ENCODE assay signal across 8 cellular contexts in genomic region chr3:196568246-196569002, GRCh38. TPM values are rescaled to one million over a fixed set of nuclear protein-coding genes. Genes with fewer than 3 reads are reported as not detected.
A peak's percentile ranks its signal among the peaks of the same experiment; 100 is the strongest.
DNase-seq lines count a peak whose midpoint lies in the region; ATAC-seq and TF ChIP-seq lines count a peak whose summit lies in the region.

Gene FBXO45 (plus strand): TSS chr3:196568660. CDS start chr3:196568985, 325 bp downstream.
Gene WDR53 (minus strand): TSS chr3:196568554. CDS start chr3:196561475, 7,079 bp downstream.

- TF ChIP-seq CTCF in GM13977 (IDR thresholded peaks at IDR 0.05; ENCODE audit: extremely low read depth, insufficient read depth, missing control alignments) (no peak), type B pancreatic cell (conservative IDR thresholded peaks at IDR 0.05) (no peak)

- H3K4me1 ChIP-seq in trophoblast cell (ENCODE audit: control insufficient read depth in 1 of 2, insufficient read depth in 2 of 2, low read length in 2 of 2), result peaks cover 2 to 5% of the 10 kb centered on the region in 2 experiments

- peak within 1 kb of the TSS; percentile 66 for H3K14ac ChIP-seq in trophoblast cell (ENCODE audit: low read length)

- peak within 1 kb of the TSS; percentile 42 for H3K18ac ChIP-seq in trophoblast cell (ENCODE audit: low read length)

- peaks cover 8% of the 10 kb centered on the region for H3K79me2 ChIP-seq in trophoblast cell (ENCODE audit: control insufficient read depth, insufficient read depth, low read length, poor library complexity)

- H3K27me3 ChIP-seq in trophoblast cell (ENCODE audit: insufficient read depth, low read length), result no peaks in the 10 kb centered on the region

- H2BK12ac ChIP-seq in trophoblast cell (ENCODE audit: low read length), result no peak within 1 kb of the TSS

- peak within 1 kb of the TSS; percentile 50 for H3K4ac ChIP-seq in trophoblast cell (ENCODE audit: low read depth, low read length)

- peak within 1 kb of the TSS; percentile 79 for H3K4me2 ChIP-seq in trophoblast cell (ENCODE audit: low read length)

- peak within 1 kb of the TSS; percentile 91 for H3K4me3 ChIP-seq in trophoblast cell (ENCODE audit: low read depth, low read length)

- peak within 1 kb of the TSS; percentile 84 for H4K12ac ChIP-seq in trophoblast cell (ENCODE audit: low read depth, low read length)

- H3K4me3 Mint-ChIP-seq in T-cell (peak within 1 kb of the TSS; percentile 87 to 96 (median 94)), type B pancreatic cell (peak within 1 kb of the TSS; percentile 96)

- no peak within 1 kb of the TSS for H3K23ac ChIP-seq in trophoblast cell (ENCODE audit: low read length)

- intact Hi-C loops in cardiac septum (cut with DNase I), result loop anchor here (5.0 kb wide), 1 partner anchor 299 kb away; the partner anchor contains the start of gene SENP5

- H3K4me1 Mint-ChIP-seq in T-cell (peaks cover 33 to 51% (median 49%) of the 10 kb centered on the region in 3 donors), type B pancreatic cell (ENCODE audit: unreplicated experiment) (peaks cover 14% of the 10 kb centered on the region)

- H2AFZ ChIP-seq in trophoblast cell (ENCODE audit: insufficient read depth, low read length, poor library complexity), result peak within 1 kb of the TSS; percentile 80

- peaks cover 6% of the 10 kb centered on the region for H3K36me3 Mint-ChIP-seq in T-cell
- H3K36me3 Mint-ChIP-seq in type B pancreatic cell, result no peaks in the 10 kb centered on the region

- H3K9ac ChIP-seq in trophoblast cell (ENCODE audit: low read length), result peak within 1 kb of the TSS; percentile 81

- H2BK5ac ChIP-seq in trophoblast cell (ENCODE audit: low read depth, low read length, poor library complexity), result no peak within 1 kb of the TSS

- peak within 1 kb of the TSS; percentile 58 for H3K27ac ChIP-seq in adipose tissue (ENCODE audit: low read depth, low read length)
- H3K27ac ChIP-seq in trophoblast cell (ENCODE audit: low read depth, low read length), result peak within 1 kb of the TSS; percentile 50

- peaks cover 6% of the 10 kb centered on the region for H3K79me1 ChIP-seq in trophoblast cell (ENCODE audit: low read length)

- WGBS in adipose tissue, 3 donors, result 0 to 1% (median 1%) methylated on average over 66 to 87 of the region's 87 CpGs
- no CpG with 5 or more reads among the region's 87 CpGs for WGBS in trophoblast cell (ENCODE audit: extremely low coverage, insufficient coverage, insufficient read length)

- ATAC-seq in HG02870 (IDR thresholded peaks at IDR 0.05; ENCODE audit: unreplicated experiment) (peak; percentile 93), T-cell (replicated peaks in 1 of 4) (peak; percentile 92 to 94 (median 92))

- no peaks in the 10 kb centered on the region for H3K9me3 Mint-ChIP-seq in T-cell
- H3K9me3 Mint-ChIP-seq in type B pancreatic cell, result no peaks in the 10 kb centered on the region

- CTCF ChIA-PET in T-cell (lab: Charles Lee), result interaction anchor here (0.6 to 1.2 kb wide), 4 partner anchors 36 to 315 kb away, joined by 3 to 4 read pairs (median 3); no protein-coding TSS in a partner anchor

- peaks cover 2% of the 10 kb centered on the region for H3K9me3 ChIP-seq in trophoblast cell (ENCODE audit: insufficient read depth, low read depth, low read length)

- peak; percentile 97 for DNase-seq in GM13977 (ENCODE audit: low spot score)
- peak; percentile 97 for DNase-seq in NCI-H146 (lab: John Stamatoyannopoulos, UW)
- DNase-seq in T-cell, result peak; percentile 89 to 97 (median 95)
- peak; percentile 99 for DNase-seq in cardiac septum (ENCODE audit: low spot score)
- peak; percentile 94 to 98 for DNase-seq in trophoblast cell
- DNase-seq in type B pancreatic cell (ENCODE audit: extremely low spot score, unreplicated experiment), result peak; percentile 95

- in situ Hi-C loops in GM13977 (cut with MboI; ENCODE audit: low pct_unique_long_range_greater_than_20kb, low sequenced_read_pairs, unreplicated experiment), result no loop called here

- POLR2A ChIA-PET in T-cell (lab: Charles Lee), result interaction anchor here in 1 of 2 donors (0.6 to 1.3 kb wide), 3 partner anchors 30 to 374 kb away, joined by 3 to 9 read pairs (median 4); partner anchors contain the start of gene NCBP2

- H4K91ac ChIP-seq in trophoblast cell (ENCODE audit: low read depth, low read length), result peak within 1 kb of the TSS; percentile 42

- H2AK5ac ChIP-seq in trophoblast cell (ENCODE audit: low read length), result peak within 1 kb of the TSS; percentile 72

- H3K27ac Mint-ChIP-seq in T-cell, result peak within 1 kb of the TSS; percentile 93 to 97
- H3K27ac Mint-ChIP-seq in type B pancreatic cell, result peak within 1 kb of the TSS; percentile 90

- peak within 1 kb of the TSS; percentile 92 for H4K8ac ChIP-seq in trophoblast cell (ENCODE audit: low read depth, low read length)

- no peaks in the 10 kb centered on the region for H3K27me3 Mint-ChIP-seq in T-cell
- no peaks in the 10 kb centered on the region for H3K27me3 Mint-ChIP-seq in type B pancreatic cell

- peaks cover 2 to 4% of the 10 kb centered on the region in 2 experiments for H3K36me3 ChIP-seq in trophoblast cell (ENCODE audit: control insufficient read depth in 1 of 2, insufficient read depth in 2 of 2, low read length in 2 of 2)

- peak within 1 kb of the TSS; percentile 32 for H2BK120ac ChIP-seq in trophoblast cell (ENCODE audit: insufficient read depth, low read length, poor library complexity)

RNA-seq across cellular contexts. Expression of gene FBXO45, which starts in this region (rescaled TPM):
- total RNA-seq in T-cell (1 to 10 TPM; 4.9 to 9.5 (median 8.2) TPM), cardiac septum (6.4 TPM), type B pancreatic cell (ENCODE audit: low replicate concordance) (12.8 and 14.8 TPM in 2 replicates)
- 1 to 10 TPM; 2.4 to 4.4 (median 3.7) TPM for polyA plus RNA-seq in adipose tissue
- polyA plus RNA-seq in trophoblast cell (2013), result 7.7 TPM in 2 replicates

RNA-seq across cellular contexts. Expression of gene WDR53, which starts in this region (rescaled TPM):
- total RNA-seq in T-cell, result 10 to 100 TPM; 19.2 to 29.8 (median 25.5) TPM
- 1 to 10 TPM; 3.5 to 9.8 (median 8.5) TPM for polyA plus RNA-seq in adipose tissue
- total RNA-seq in cardiac septum, result 8.4 TPM
- polyA plus RNA-seq in trophoblast cell (2013), result 9.9 and 10.6 TPM in 2 replicates
- 16.9 and 17.1 TPM in 2 replicates for total RNA-seq in type B pancreatic cell (ENCODE audit: low replicate concordance)

Comparison
In these comparisons a context has a peak if more than half of its experiments do, and no peak if none do; other contexts are left out.
1. Peak in every context shown above with its lines: DNase-seq, ATAC-seq, H3K4me3 ChIP-seq and H3K27ac ChIP-seq.